Comparison of ENCODE assay signal across 19 cellular contexts in genomic region chrX:13752141-13752540, GRCh38.
"Had no signal": no experiment of that assay in that cellular context is flagged by ENCODE, and none has a peak within 500 bp of the region (broad histone marks: within the 10 kb centered on the region; RNA-seq: fewer than 3 reads in every experiment).

No MANE protein-coding gene starts in this region.

- ATAC-seq: activated T-cell treated with anti-CD3 and anti-CD28 coated beads, Interleukin-2, amount 50 U/mL, for 72 hours; gastroesophageal sphincter; naive thymus-derived CD8-positive, alpha-beta T cell had no signal

- DNase-seq: activated CD4-positive, alpha-beta memory T cell treated with anti-CD3 and anti-CD28 coated beads, Interleukin-2, amount 10 ng/mL, durations not matched to agents 7 days and 5 days; activated CD4-positive, alpha-beta T cell treated with anti-CD3 and anti-CD28 coated beads for 1 hour; activated CD8-positive, alpha-beta memory T cell treated with anti-CD3 and anti-CD28 coated beads, Interleukin-2, amount 50 U/mL, for 4 hours; activated naive CD8-positive, alpha-beta T cell treated with anti-CD3 and anti-CD28 coated beads, Interleukin-2, amount 10 ng/mL, durations not matched to agents 7 days and 5 days; activated T-cell treated with anti-CD3 and anti-CD28 coated beads, Interleukin-2, amount 50 U/mL, for 72 hours; caudate nucleus; effector CD8-positive, alpha-beta T cell; mucosa of descending colon; naive thymus-derived CD8-positive, alpha-beta T cell; occipital lobe; sigmoid colon; stimulated activated CD4-positive, alpha-beta T cell treated with anti-CD3 and anti-CD28 coated beads, Interleukin-12 subunit alpha, Interleukin-12 subunit beta, amount 100 ng/mL, for 4 hours; stimulated activated naive CD4-positive, alpha-beta T cell treated with Interleukin-2 at 50 U/mL for 16 hours; T-helper 9 cell; upper lobe of left lung had no signal

- H3K4me1 ChIP-seq: gastroesophageal sphincter, suprapubic skin had no signal

- H3K27ac Mint-ChIP-seq: activated CD4-positive, alpha-beta memory T cell treated with anti-CD3 and anti-CD28 coated beads, Interleukin-2, amount 10 ng/mL, durations not matched to agents 7 days and 5 days had no signal

- H3K27me3 ChIP-seq: gastroesophageal sphincter, sigmoid colon, suprapubic skin, upper lobe of left lung had no signal

- H3K9me3 Mint-ChIP-seq: activated CD4-positive, alpha-beta memory T cell treated with anti-CD3 and anti-CD28 coated beads, Interleukin-2, amount 10 ng/mL, durations not matched to agents 7 days and 5 days; activated naive CD8-positive, alpha-beta T cell treated with anti-CD3 and anti-CD28 coated beads, Interleukin-2, amount 10 ng/mL, durations not matched to agents 7 days and 5 days; activated T-cell treated with anti-CD3 and anti-CD28 coated beads, Interleukin-2, amount 50 U/mL, for 72 hours; naive thymus-derived CD8-positive, alpha-beta T cell had no signal

- H3K27ac ChIP-seq: coronary artery, gastroesophageal sphincter, sigmoid colon, suprapubic skin, upper lobe of left lung had no signal

- H3K9me3 ChIP-seq: gastroesophageal sphincter, mucosa of descending colon, sigmoid colon, suprapubic skin, upper lobe of left lung had no signal

- H3K36me3 ChIP-seq: suprapubic skin had no signal

- H3K4me3 ChIP-seq: coronary artery, gastroesophageal sphincter, lung, mucosa of descending colon, sigmoid colon, suprapubic skin, upper lobe of left lung had no signal

- H3K4me3 Mint-ChIP-seq: activated CD4-positive, alpha-beta memory T cell treated with anti-CD3 and anti-CD28 coated beads, Interleukin-2, amount 10 ng/mL, durations not matched to agents 7 days and 5 days; activated naive CD8-positive, alpha-beta T cell treated with anti-CD3 and anti-CD28 coated beads, Interleukin-2, amount 10 ng/mL, durations not matched to agents 7 days and 5 days; activated T-cell treated with anti-CD3 and anti-CD28 coated beads, Interleukin-2, amount 50 U/mL, for 72 hours had no signal

- H3K27me3 Mint-ChIP-seq: activated CD4-positive, alpha-beta memory T cell treated with anti-CD3 and anti-CD28 coated beads, Interleukin-2, amount 10 ng/mL, durations not matched to agents 7 days and 5 days; activated naive CD8-positive, alpha-beta T cell treated with anti-CD3 and anti-CD28 coated beads, Interleukin-2, amount 10 ng/mL, durations not matched to agents 7 days and 5 days; naive thymus-derived CD8-positive, alpha-beta T cell had no signal
